ENCODE assay signal across 1 cellular context in the genomic region with DNA sequence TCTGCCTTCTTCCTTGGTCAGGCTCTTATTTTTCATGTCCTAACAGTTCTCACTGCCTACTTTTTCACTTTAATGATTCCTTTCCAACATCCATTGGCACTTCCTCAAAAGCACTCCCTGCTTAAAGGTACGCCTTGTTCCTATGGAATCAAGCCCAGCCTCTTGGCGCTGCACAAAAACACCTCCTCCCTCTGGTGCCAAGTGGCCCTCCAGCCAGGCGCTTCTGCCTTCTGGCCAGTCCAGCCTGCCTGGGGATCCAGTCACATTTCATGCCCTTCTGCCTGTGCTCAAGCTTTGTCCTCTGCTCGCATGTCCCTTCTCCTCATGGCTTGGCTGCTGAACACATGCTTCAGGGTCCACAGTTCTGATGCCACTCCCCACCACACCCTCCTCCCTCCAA.
TF ChIP-seq lines count a peak whose summit lies in the region.

No MANE protein-coding gene starts in this region.

TF ChIP-seq in GM12878, 131 proteins besides CTCF, POLR2A, EP300 and RAD21:
- TF ChIP-seq SIN3A (IDR thresholded peaks at IDR 0.05; ENCODE audit: low read depth, low read length): no peak
- TF ChIP-seq ZSCAN29 (IDR thresholded peaks at IDR 0.05): no peak
- TF ChIP-seq WRNIP1 (IDR thresholded peaks at IDR 0.05; ENCODE audit: borderline replicate concordance, low read depth, low read length): no peak
- TF ChIP-seq CREM (IDR thresholded peaks at IDR 0.05; ENCODE audit: low read depth): no peak
- TF ChIP-seq YY1 (IDR thresholded peaks at IDR 0.05; ENCODE audit: low read depth, low read length): no peak
- TF ChIP-seq SRF (IDR thresholded peaks at IDR 0.05; ENCODE audit: low read depth in 2 of 2, low read length in 2 of 2): no peak
- TF ChIP-seq HDAC2 (IDR thresholded peaks at IDR 0.05): no peak
- no peak for TF ChIP-seq SREBF1 (IDR thresholded peaks at IDR 0.05; ENCODE audit: low read length)
- TF ChIP-seq LARP7 (IDR thresholded peaks at IDR 0.05): no peak
- no peak for TF ChIP-seq MTA3 (IDR thresholded peaks at IDR 0.05; ENCODE audit: borderline replicate concordance, low read length)
